Comparison of ENCODE assay signal across 3 cellular contexts in genomic region chr1:4618827-4619226, GRCh38. TPM values are rescaled to one million over a fixed set of nuclear protein-coding genes. Genes with fewer than 3 reads are reported as not detected.
"Had no signal": no experiment of that assay in that cellular context is flagged by ENCODE, and none has a peak within 500 bp of the region (broad histone marks: within the 10 kb centered on the region; RNA-seq: fewer than 3 reads in every experiment).

No MANE protein-coding gene starts in this region.

RNA-seq across cellular contexts. Expression of gene AJAP1, which starts 35.6 kb away (rescaled TPM):
- total RNA-seq: GM23338, HT-29, K562 had no signal
- polyA plus RNA-seq: GM23338, K562 had no signal
